Comparison of ENCODE assay signal across 8 cellular contexts in genomic region chrX:16712116-16712824, GRCh38. TPM values are rescaled to one million over a fixed set of nuclear protein-coding genes. Genes with fewer than 3 reads are reported as not detected.
DNase-seq lines count a peak whose midpoint lies in the region; ATAC-seq, FAIRE-seq and TF ChIP-seq lines count a peak whose summit lies in the region.

Gene CTPS2 (minus strand): TSS chrX:16712669. CDS start chrX:16702902, 9,767 bp downstream.

- H3K4me3 ChIP-seq in CD8-positive, alpha-beta memory T cell (ENCODE audit: low read length): peak within 1 kb of the TSS; percentile 64
- H3K4me3 ChIP-seq in thoracic aorta: peak within 1 kb of the TSS; percentile 87

- H3K36me3 ChIP-seq in CD8-positive, alpha-beta memory T cell (ENCODE audit: insufficient read depth, low read length): no peaks in the 10 kb centered on the region
- no peaks in the 10 kb centered on the region for H3K36me3 ChIP-seq in thoracic aorta

- H3K36me3 Mint-ChIP-seq in CD8-positive, alpha-beta memory T cell: peaks cover 0 to 7% (median 2%) of the 10 kb centered on the region in 3 donors
- no peaks in the 10 kb centered on the region for H3K36me3 Mint-ChIP-seq in activated T-helper 17 cell treated with anti-CD3 and anti-CD28 coated beads, Interleukin-2, amount 50 U/mL, for 72 hours (ENCODE audit: low read depth)
- no peaks in the 10 kb centered on the region for H3K36me3 Mint-ChIP-seq in natural killer cell

- no peaks in the 10 kb centered on the region for H3K9me3 Mint-ChIP-seq in CD8-positive, alpha-beta memory T cell
- H3K9me3 Mint-ChIP-seq in activated T-helper 17 cell treated with anti-CD3 and anti-CD28 coated beads, Interleukin-2, amount 50 U/mL, for 72 hours: no peaks in the 10 kb centered on the region
- no peaks in the 10 kb centered on the region for H3K9me3 Mint-ChIP-seq in natural killer cell

- intact Hi-C loops in natural killer cell (cut with micrococcal nuclease): no loop called here

- no peaks in the 10 kb centered on the region for H3K9me3 ChIP-seq in CD8-positive, alpha-beta memory T cell (ENCODE audit: low read length)
- no peaks in the 10 kb centered on the region for H3K9me3 ChIP-seq in thoracic aorta

- H3K4me1 ChIP-seq in CD8-positive, alpha-beta memory T cell (ENCODE audit: insufficient read depth, low read length): no peaks in the 10 kb centered on the region
- H3K4me1 ChIP-seq in thoracic aorta (ENCODE audit: control insufficient read depth in 1 of 2, low read depth in 2 of 2): no peaks in the 10 kb centered on the region

- H3K27me3 Mint-ChIP-seq in CD8-positive, alpha-beta memory T cell: peaks cover 0 to 18% of the 10 kb centered on the region in 2 donors
- no peaks in the 10 kb centered on the region for H3K27me3 Mint-ChIP-seq in activated T-helper 17 cell treated with anti-CD3 and anti-CD28 coated beads, Interleukin-2, amount 50 U/mL, for 72 hours
- H3K27me3 Mint-ChIP-seq in natural killer cell (ENCODE audit: low read depth in 2 of 2): peaks cover 3 to 18% of the 10 kb centered on the region in 2 donors

- peaks cover 9 to 25% (median 22%) of the 10 kb centered on the region in 3 donors for H3K4me1 Mint-ChIP-seq in CD8-positive, alpha-beta memory T cell
- no peaks in the 10 kb centered on the region for H3K4me1 Mint-ChIP-seq in activated T-helper 17 cell treated with anti-CD3 and anti-CD28 coated beads, Interleukin-2, amount 50 U/mL, for 72 hours
- H3K4me1 Mint-ChIP-seq in natural killer cell: peaks cover 0 to 14% of the 10 kb centered on the region in 2 donors

- CTCF ChIA-PET in CD8-positive, alpha-beta memory T cell (lab: Charles Lee): no interaction called here

- POLR2A ChIA-PET in CD8-positive, alpha-beta memory T cell (lab: Charles Lee): no interaction called here

- peak within 1 kb of the TSS; percentile 61 to 94 (median 88) for H3K27ac Mint-ChIP-seq in CD8-positive, alpha-beta memory T cell
- H3K27ac Mint-ChIP-seq in activated T-helper 17 cell treated with anti-CD3 and anti-CD28 coated beads, Interleukin-2, amount 50 U/mL, for 72 hours: peak within 1 kb of the TSS; percentile 65
- peak within 1 kb of the TSS; percentile 7 to 85 for H3K27ac Mint-ChIP-seq in natural killer cell

- peak; percentile 13 to 59 (median 39) for DNase-seq in CD8-positive, alpha-beta memory T cell
- no peak for DNase-seq in GM19239 (ENCODE audit: insufficient read length, low spot score)
- DNase-seq in OCI-M1 (lab: John Stamatoyannopoulos, UW): peak; percentile 71
- DNase-seq in fibroblast of peridontal ligament (ENCODE audit: extremely low read depth): peak; percentile 48
- DNase-seq in natural killer cell: peak; percentile 30
- DNase-seq in thoracic aorta (ENCODE audit: low spot score): no peak

- FAIRE-seq in GM19239 (lab: Jason Lieb, UNC): peak; percentile 96

- H3K27me3 ChIP-seq in CD8-positive, alpha-beta memory T cell (ENCODE audit: insufficient read depth, low read length, poor library complexity, severe bottlenecking): no peaks in the 10 kb centered on the region
- no peaks in the 10 kb centered on the region for H3K27me3 ChIP-seq in thoracic aorta (replicated peaks; ENCODE audit: insufficient read depth)

- ATAC-seq in HG03378 (IDR thresholded peaks at IDR 0.05; ENCODE audit: unreplicated experiment) (peak; percentile 70), natural killer cell (peak; percentile 82 to 88 (median 83)), thoracic aorta (ENCODE audit: insufficient number of reproducible peaks, low FRiP score, low read depth) (no peak)
- ATAC-seq in activated T-helper 17 cell treated with anti-CD3 and anti-CD28 coated beads, Interleukin-2, amount 50 U/mL, for 72 hours (replicated peaks): peak; percentile 96

- TF ChIP-seq CTCF in natural killer cell (IDR thresholded peaks at IDR 0.05) (no peak), thoracic aorta (IDR thresholded peaks at IDR 0.05) (no peak)

- H3K27ac ChIP-seq in CD8-positive, alpha-beta memory T cell (ENCODE audit: low read depth, low read length): peak within 1 kb of the TSS; percentile 57
- peak within 1 kb of the TSS; percentile 72 to 80 for H3K27ac ChIP-seq in thoracic aorta

- H3K4me3 Mint-ChIP-seq in CD8-positive, alpha-beta memory T cell: peak within 1 kb of the TSS; percentile 83 to 95 (median 89)
- H3K4me3 Mint-ChIP-seq in activated T-helper 17 cell treated with anti-CD3 and anti-CD28 coated beads, Interleukin-2, amount 50 U/mL, for 72 hours: peak within 1 kb of the TSS; percentile 80
- H3K4me3 Mint-ChIP-seq in natural killer cell: peak within 1 kb of the TSS; percentile 89

RNA-seq across cellular contexts. Expression of gene CTPS2, which starts in this region (rescaled TPM):
- 1 to 10 TPM; 5.2 to 5.7 TPM for total RNA-seq in CD8-positive, alpha-beta memory T cell
- polyA plus RNA-seq in CD8-positive, alpha-beta memory T cell: 3.1 TPM
- 1 to 10 TPM; 2.0 to 3.3 TPM for total RNA-seq in activated T-helper 17 cell treated with anti-CD3 and anti-CD28 coated beads, Interleukin-2, amount 50 U/mL, for 72 hours
- total RNA-seq in natural killer cell (1 to 10 TPM; 3.6 to 6.0 (median 5.2) TPM), thoracic aorta (10 to 100 TPM in 1 of 2 donors, 1 to 10 TPM in 1; 7.9 to 12.0 TPM)

Comparison
In these comparisons a context has a peak if more than half of its experiments do, and no peak if none do; other contexts are left out.
1. DNase-seq: peak in CD8-positive, alpha-beta memory T cell (5 of 5), OCI-M1 (single experiment), fibroblast of peridontal ligament (single experiment) and natural killer cell (single experiment); none in GM19239 (single experiment) and thoracic aorta (single experiment).
2. Peak in every context shown above with its lines, with median percentiles within 50 percentile points of each other: H3K27ac Mint-ChIP-seq and H3K4me3 Mint-ChIP-seq.